23 cellular contexts compared by ENCODE assay signal in the genomic region with DNA sequence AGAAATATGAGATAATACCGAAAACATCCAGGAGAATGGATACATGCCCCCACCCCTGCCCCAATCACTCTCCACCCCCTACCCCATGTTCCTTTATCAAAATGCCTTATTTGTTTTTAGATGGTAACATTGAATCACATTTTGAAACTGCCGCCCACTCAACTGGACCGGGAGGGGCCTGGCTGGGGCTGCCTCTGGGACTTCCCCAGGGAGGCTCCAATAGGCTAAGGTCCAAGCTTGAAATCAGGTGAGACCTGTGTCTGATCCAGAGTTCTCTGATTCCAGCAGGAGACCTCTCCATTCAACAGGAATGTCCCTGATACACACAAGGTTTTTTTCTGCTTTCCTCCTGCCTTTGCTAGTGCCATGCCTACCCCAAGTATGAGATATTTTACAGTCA. TPM values are rescaled to one million over a fixed set of nuclear protein-coding genes. Genes with fewer than 3 reads are reported as not detected.
DNase-seq lines count a peak whose midpoint lies in the region; ATAC-seq and TF ChIP-seq lines count a peak whose summit lies in the region.
"Had no signal": no experiment of that assay in that cellular context is flagged by ENCODE, and none has a peak within 500 bp of the region (broad histone marks: within the 10 kb centered on the region; RNA-seq: fewer than 3 reads in every experiment).

No MANE protein-coding gene starts in this region.

- intact Hi-C loops in body of pancreas (cut with DNase I) (no loop called here), prostate gland (cut with DNase I) (no loop called here)

- no peak for TF ChIP-seq POLR2A in body of pancreas (IDR thresholded peaks at IDR 0.05)
- TF ChIP-seq POLR2A in prostate gland (IDR thresholded peaks at IDR 0.05): no peak

- DNase-seq in CD1c-positive myeloid dendritic cell (ENCODE audit: extremely low spot score): peak; percentile 37
- DNase-seq in body of pancreas: peak in 2 of 4 donors; percentile 10 to 26
- DNase-seq in prostate gland (ENCODE audit: low spot score): peak; percentile 10
- no peak for DNase-seq in ureter (ENCODE audit: low spot score)
- DNase-seq in T1000 (lab: John Stamatoyannopoulos, UW): no peak
- DNase-seq: activated CD4-positive, CD25-positive, alpha-beta regulatory T cell treated with anti-CD3 and anti-CD28 coated beads, Interleukin-2, amount 50 U/mL, for 72 hours; activated CD8-positive, alpha-beta memory T cell treated with anti-CD3 and anti-CD28 coated beads, Interleukin-2, amount 50 U/mL, for 48 hours; amygdala; CD4-positive, alpha-beta T cell; cortex of kidney; mesenchymal stem cell; naive thymus-derived CD4-positive, alpha-beta T cell; NCI-H1105 treated with DMSO at 0.1 percent for 48 hours; NCI-H2081; NCI-H82; OCI-M1; right cardiac atrium; uterus had no signal

- H3K27me3 ChIP-seq in body of pancreas (no peaks in the 10 kb centered on the region), prostate gland (replicated peaks; ENCODE audit: insufficient read depth) (no peaks in the 10 kb centered on the region)
- H3K27me3 ChIP-seq: uterus had no signal

- H3K4me3 ChIP-seq in body of pancreas (no peak overlapping the region), prostate gland (no peak overlapping the region)
- H3K4me3 ChIP-seq: uterus had no signal

- peak overlapping the region in 3 of 4 donors; percentile 63 to 70 (median 64) for H3K27ac ChIP-seq in body of pancreas
- H3K27ac ChIP-seq in prostate gland: no peak overlapping the region
- H3K27ac ChIP-seq: uterus had no signal

- H3K4me1 ChIP-seq in body of pancreas: peaks cover 21% of the 10 kb centered on the region
- H3K4me1 ChIP-seq in prostate gland (replicated peaks): peaks cover 10% of the 10 kb centered on the region
- H3K4me1 ChIP-seq: uterus had no signal

- H3K36me3 ChIP-seq in body of pancreas (replicated peaks in 1 of 2; ENCODE audit: insufficient read depth in 1 of 2, low read depth in 2 of 2): no peaks in the 10 kb centered on the region
- no peaks in the 10 kb centered on the region for H3K36me3 ChIP-seq in prostate gland
- H3K36me3 ChIP-seq: uterus had no signal

- 36 to 58% methylated on average over 3 of the region's 3 CpGs for whole genome bisulfite sequencing in body of pancreas, 2 donors
- WGBS in prostate gland: 46% methylated on average over 3 of the region's 3 CpGs

- H3K9me3 ChIP-seq in body of pancreas (no peaks in the 10 kb centered on the region), prostate gland (no peaks in the 10 kb centered on the region)
- H3K9me3 ChIP-seq: uterus had no signal

- peak; percentile 66 for ATAC-seq in GM19463 (IDR thresholded peaks at IDR 0.05; ENCODE audit: unreplicated experiment)
- ATAC-seq in body of pancreas: peak; percentile 37
- ATAC-seq in GM19455 (IDR thresholded peaks at IDR 0.05; ENCODE audit: unreplicated experiment): no peak
- ATAC-seq: naive thymus-derived CD4-positive, alpha-beta T cell; right cardiac atrium had no signal

- TF ChIP-seq CTCF in body of pancreas (IDR thresholded peaks at IDR 0.05): no peak
- TF ChIP-seq CTCF in prostate gland (IDR thresholded peaks at IDR 0.05): no peak

RNA-seq across cellular contexts. Expression of a gene that starts 43.8 kb away (rescaled TPM):
- 1 to 10 TPM; 7.3 to 9.6 TPM for total RNA-seq in body of pancreas
- total RNA-seq in prostate gland: 10 to 100 TPM; 14.5 to 19.7 TPM
- 117 TPM for total RNA-seq in ureter

RNA-seq across cellular contexts. Expression of a gene that starts 47.0 kb away (rescaled TPM):
- total RNA-seq in body of pancreas (not detected), prostate gland (not detected), ureter (not detected)
- total RNA-seq: CD4-positive, alpha-beta T cell; fibroblast of lung; glomerular endothelial cell; naive thymus-derived CD4-positive, alpha-beta T cell; osteoblast; right cardiac atrium; uterus had no signal

Comparison
In these comparisons a context has a peak if more than half of its experiments do, and no peak if none do; other contexts are left out.
1. DNase-seq: peak in CD1c-positive myeloid dendritic cell (single experiment) and prostate gland (single experiment); none in ureter (single experiment) and T1000 (single experiment).
2. H3K27ac ChIP-seq: peak in body of pancreas (3 of 4); none in prostate gland (0 of 2).